In the genomic region with DNA sequence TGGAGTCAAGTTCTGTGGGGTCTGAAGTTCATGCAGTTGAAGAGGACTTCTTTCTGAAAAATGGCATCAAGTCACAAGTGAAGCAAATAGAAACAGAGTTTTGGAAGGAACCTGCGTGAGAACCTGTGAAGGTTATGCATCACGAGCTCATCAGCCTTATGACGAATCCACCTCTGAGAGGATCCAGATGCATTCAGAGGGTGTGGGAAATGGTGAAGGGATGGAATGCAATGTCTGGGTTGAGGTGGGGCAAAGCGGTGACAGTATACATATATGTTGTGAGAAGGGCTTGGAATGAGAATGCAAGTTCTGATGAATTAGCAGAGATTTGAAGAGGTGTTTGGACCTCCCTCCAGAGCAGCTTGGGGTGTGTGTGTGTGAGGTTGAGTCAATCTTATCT, we compare ENCODE assay signal across 23 cellular contexts.
DNase-seq lines count a peak whose midpoint lies in the region; ATAC-seq, FAIRE-seq and TF ChIP-seq lines count a peak whose summit lies in the region.
"Had no signal": no experiment of that assay in that cellular context is flagged by ENCODE, and none has a peak within 500 bp of the region (broad histone marks: within the 10 kb centered on the region; RNA-seq: fewer than 3 reads in every experiment).

No MANE protein-coding gene starts in this region.

- no TSS peak for BruUV-seq in mammary epithelial cell (replicated peaks; lab: Mats Ljungman, UMichigan)

- ATAC-seq in DND-41 (ENCODE audit: insufficient read depth, low read depth) = no peak

- H3K4me3 ChIP-seq in DND-41 (ENCODE audit: low read depth in 1 of 2, low read length in 2 of 2) = no peak overlapping the region
- no peak overlapping the region for H3K4me3 ChIP-seq in mammary epithelial cell (replicated peaks in 1 of 3; ENCODE audit: insufficient read depth in 1 of 3, low read depth in 2 of 3, low read length in 3 of 3)
- no peak overlapping the region for H3K4me3 ChIP-seq in keratinocyte (ENCODE audit: control insufficient read depth in 2 of 3, extremely low read depth in 1 of 3, insufficient read depth in 2 of 3, low read depth in 1 of 3, low read length in 3 of 3)
- no peak overlapping the region for H3K4me3 ChIP-seq in SJCRH30
- no peak overlapping the region for H3K4me3 ChIP-seq in spleen
- H3K4me3 ChIP-seq in ascending aorta = no peak overlapping the region
- H3K4me3 ChIP-seq: BLaER1 treated with 17β-estradiol and CSF1 and Interleukin-3, amounts not matched to agents 10 nM and 100 nM; MG63; Peyer's patch; SJSA1 had no signal

- WGBS in mammary epithelial cell (ENCODE audit: low coverage, missing lambda C conversion rate) = 81% methylated on average over 4 of the region's 4 CpGs
- WGBS in spleen, 5 donors = 94 to 100% (median 97%) methylated on average over 4 of the region's 4 CpGs

- H3K27ac ChIP-seq in DND-41 (ENCODE audit: low read length) (no peak overlapping the region), mammary epithelial cell (ENCODE audit: insufficient read depth, low read depth, low read length) (peak overlapping the region; percentile 31), keratinocyte (ENCODE audit: control insufficient read depth, insufficient read depth, low read length) (peak overlapping the region; percentile 28), SJCRH30 (no peak overlapping the region), spleen (no peak overlapping the region), ascending aorta (no peak overlapping the region)
- H3K27ac ChIP-seq: BLaER1 treated with 17β-estradiol and CSF1 and Interleukin-3, amounts not matched to agents 10 nM and 100 nM; HL-60; Peyer's patch; SJSA1 had no signal

- H3K4me2 ChIP-seq in DND-41 (ENCODE audit: insufficient read depth, low read length) = no peak overlapping the region
- no peak overlapping the region for H3K4me2 ChIP-seq in mammary epithelial cell (ENCODE audit: insufficient read depth, low read depth, low read length)
- no peak overlapping the region for H3K4me2 ChIP-seq in keratinocyte (ENCODE audit: control insufficient read depth, extremely low read depth, insufficient read depth, low read depth, low read length)

- FAIRE-seq in keratinocyte (lab: Jason Lieb, UNC) = peak; percentile 76
- FAIRE-seq: G401.6, H54 had no signal

- H4K20me1 ChIP-seq in DND-41 (ENCODE audit: insufficient read depth, low read length) = no peaks in the 10 kb centered on the region
- H4K20me1 ChIP-seq in mammary epithelial cell (ENCODE audit: insufficient read depth, low read length) = no peaks in the 10 kb centered on the region
- H4K20me1 ChIP-seq in keratinocyte (ENCODE audit: control insufficient read depth, extremely low read depth, insufficient read depth, low read length) = no peaks in the 10 kb centered on the region
- H4K20me1 ChIP-seq: BLaER1 treated with 17β-estradiol and CSF1 and Interleukin-3, amounts not matched to agents 10 nM and 100 nM had no signal

- in situ Hi-C loops in mammary epithelial cell (cut with MboI; ENCODE audit: low sequenced_read_pairs in 2 of 2) = loop anchor here in 1 of 2 donors (25.0 kb wide), 1 partner anchor 392 kb away; a partner anchor contains a TSS

- no peaks in the 10 kb centered on the region for H3K9me1 ChIP-seq in keratinocyte (ENCODE audit: control insufficient read depth, extremely low read depth, insufficient read depth, low read length)

- 0 out of 2 replicates have a peak overlapping the region, but pooled peaks have one; percentile 23 for H2AFZ ChIP-seq in DND-41 (ENCODE audit: low read depth, low read length)
- H2AFZ ChIP-seq in mammary epithelial cell (ENCODE audit: low read depth, low read length) = peak overlapping the region; percentile 14
- H2AFZ ChIP-seq in keratinocyte (ENCODE audit: control insufficient read depth, low read length) = no peak overlapping the region

- H3K79me2 ChIP-seq in DND-41 (ENCODE audit: insufficient read depth, low read length) (no peaks in the 10 kb centered on the region), mammary epithelial cell (ENCODE audit: insufficient read depth, low read length) (no peaks in the 10 kb centered on the region), keratinocyte (ENCODE audit: control insufficient read depth, insufficient read depth, low read length) (no peaks in the 10 kb centered on the region)

- H3K27me3 ChIP-seq in DND-41 (ENCODE audit: insufficient read depth, low read length, poor library complexity) (no peaks in the 10 kb centered on the region), mammary epithelial cell (ENCODE audit: insufficient read depth, low read length) (no peaks in the 10 kb centered on the region), keratinocyte (ENCODE audit: control insufficient read depth, extremely low read depth, insufficient read depth, low read length) (no peaks in the 10 kb centered on the region), SJCRH30 (no peaks in the 10 kb centered on the region), spleen (replicated peaks in 1 of 7) (no peaks in the 10 kb centered on the region), ascending aorta (no peaks in the 10 kb centered on the region)
- H3K27me3 ChIP-seq: BLaER1 treated with 17β-estradiol and CSF1 and Interleukin-3, amounts not matched to agents 10 nM and 100 nM; MG63; Peyer's patch; SJSA1 had no signal

- intact Hi-C loops in mammary epithelial cell (cut with micrococcal nuclease) = no loop called here
- intact Hi-C loops in spleen (cut with DNase I; ENCODE audit: low total_unique reads) = no loop called here
- intact Hi-C loops in ascending aorta (cut with DNase I) = no loop called here

- CTCF ChIA-PET in mammary epithelial cell (lab: Charles Lee; ENCODE audit: low non-redundant PET) = no interaction called here

- H3K36me3 ChIP-seq in DND-41 (ENCODE audit: insufficient read depth, low read length) (no peaks in the 10 kb centered on the region), mammary epithelial cell (ENCODE audit: insufficient read depth, low read length) (no peaks in the 10 kb centered on the region), keratinocyte (ENCODE audit: control insufficient read depth in 2 of 2, extremely low read depth in 1 of 2, insufficient read depth in 2 of 2, low read length in 2 of 2) (no peaks in the 10 kb centered on the region), SJCRH30 (no peaks in the 10 kb centered on the region), spleen (no peaks in the 10 kb centered on the region), ascending aorta (no peaks in the 10 kb centered on the region)
- H3K36me3 ChIP-seq: BLaER1 treated with 17β-estradiol and CSF1 and Interleukin-3, amounts not matched to agents 10 nM and 100 nM; MG63; Peyer's patch; SJSA1 had no signal

- no peak for TF ChIP-seq POLR2A in spleen (IDR thresholded peaks at IDR 0.05)

- dilution Hi-C loops in mammary epithelial cell (cut with HindIII; ENCODE audit: low sequenced_read_pairs) = no loop called here
- dilution Hi-C loops in keratinocyte (cut with MboI; ENCODE audit: extremely low pct_ligation_motif_present, low sequenced_read_pairs) = no loop called here

- no peak overlapping the region for H3K9ac ChIP-seq in DND-41 (ENCODE audit: low read depth, low read length)
- H3K9ac ChIP-seq in mammary epithelial cell (ENCODE audit: insufficient read depth, low read length) = no peak overlapping the region
- no peak overlapping the region for H3K9ac ChIP-seq in keratinocyte (ENCODE audit: control insufficient read depth, extremely low read depth, insufficient read depth, low read length)
- H3K9ac ChIP-seq: BLaER1 treated with 17β-estradiol and CSF1 and Interleukin-3, amounts not matched to agents 10 nM and 100 nM had no signal

- TF ChIP-seq CTCF in DND-41 (IDR thresholded peaks at IDR 0.05; ENCODE audit: borderline replicate concordance, extremely low read depth, low read length, poor library complexity, severe bottlenecking) (no peak), mammary epithelial cell (conservative IDR thresholded peaks at IDR 0.05 in 1 of 2, IDR thresholded peaks at IDR 0.05 in 1 of 2; ENCODE audit: extremely low read depth in 1 of 2, insufficient read depth in 1 of 2, low read depth in 1 of 2, low read length in 2 of 2) (no peak), keratinocyte (optimal IDR thresholded peaks at IDR 0.05 in 1 of 3, IDR thresholded peaks at IDR 0.05 in 1 of 3, conservative IDR thresholded peaks at IDR 0.05 in 1 of 3; ENCODE audit: extremely low read depth in 1 of 3, insufficient read depth in 2 of 3, low read length in 3 of 3) (no peak), spleen (IDR thresholded peaks at IDR 0.05 in 8 of 11, conservative IDR thresholded peaks at IDR 0.05 in 3 of 11) (no peak), ascending aorta (IDR thresholded peaks at IDR 0.05) (no peak)

- H3K4me1 ChIP-seq in DND-41 (ENCODE audit: insufficient read depth, low read length) (no peaks in the 10 kb centered on the region), mammary epithelial cell (ENCODE audit: insufficient read depth, low read length) (no peaks in the 10 kb centered on the region), keratinocyte (ENCODE audit: control insufficient read depth, extremely low read depth, insufficient read depth, low read length) (no peaks in the 10 kb centered on the region), SJCRH30 (no peaks in the 10 kb centered on the region), spleen (peaks cover 0 to 10% (median 0%) of the 10 kb centered on the region in 6 donors), ascending aorta (no peaks in the 10 kb centered on the region)
- H3K4me1 ChIP-seq: Caco-2, Peyer's patch, SJSA1 had no signal

- H3K9me3 ChIP-seq in DND-41 (ENCODE audit: insufficient read depth, low read length, severe bottlenecking) (no peaks in the 10 kb centered on the region), mammary epithelial cell (replicated peaks; ENCODE audit: insufficient read depth, low read length) (no peaks in the 10 kb centered on the region), keratinocyte (ENCODE audit: control insufficient read depth, low read depth, low read length) (no peaks in the 10 kb centered on the region), SJCRH30 (replicated peaks) (no peaks in the 10 kb centered on the region), spleen (no peaks in the 10 kb centered on the region), ascending aorta (no peaks in the 10 kb centered on the region)
- H3K9me3 ChIP-seq: Caco-2, MG63, Peyer's patch, SJSA1 had no signal

- DNase-seq in DND-41 (no peak), HT1080 (ENCODE audit: low read depth) (peak; percentile 42), mammary epithelial cell (peak; percentile 80), keratinocyte (ENCODE audit: low read depth, low spot score) (peak; percentile 70), SJCRH30 (no peak), spleen (no peak), ascending aorta (ENCODE audit: low spot score in 2 of 2) (no peak)
- DNase-seq: 8988T; Caco-2; CD4-positive, alpha-beta memory T cell; DMS 273 treated with DMSO at 0.1 percent for 48 hours; DMS79 treated with DMSO at 0.1 percent for 48 hours; MG63; NCI-H1417; NCI-H187; NCI-H446; NCI-H526; Peyer's patch had no signal

Comparison
In these comparisons a context has a peak if more than half of its experiments do, and no peak if none do; other contexts are left out.
1. DNase-seq: peak in HT1080 (single experiment), mammary epithelial cell (single experiment) and keratinocyte (single experiment); none in DND-41 (single experiment), SJCRH30 (0 of 2), spleen (single experiment) and ascending aorta (0 of 2).
2. H3K27ac ChIP-seq: peak in mammary epithelial cell (single experiment) and keratinocyte (single experiment); none in DND-41 (single experiment), SJCRH30 (single experiment), spleen (0 of 8) and ascending aorta (0 of 2).